In genomic region chr1:101037316-101037715, GRCh38 we compare ENCODE assay signal across 28 cellular contexts.
"Had no signal": no experiment of that assay in that cellular context is flagged by ENCODE, and none has a peak within 500 bp of the region (broad histone marks: within the 10 kb centered on the region; RNA-seq: fewer than 3 reads in every experiment).

No MANE protein-coding gene starts in this region.

- H3K4me1 ChIP-seq: body of pancreas, breast epithelium had no signal

- DNase-seq: activated B cell treated with CpG ODN at 0.5 μM for 24 hours; activated CD4-positive, alpha-beta memory T cell treated with anti-CD3 and anti-CD28 coated beads for 36 hours; activated CD4-positive, alpha-beta T cell treated with anti-CD3 and anti-CD28 coated beads for 4 hours; activated CD4-positive, alpha-beta T cell treated with anti-CD3 and anti-CD28 coated beads, Interleukin-2, amount 10 ng/mL, durations not matched to agents 24 days and 14 days; activated CD4-positive, alpha-beta T cell treated with anti-CD3 and anti-CD28 coated beads, Interleukin-2, amount 50 U/mL, for 1 hour; activated CD4-positive, alpha-beta T cell treated with anti-CD3 and anti-CD28 coated beads, Interleukin-2, amount 50 U/mL, for 4 hours; activated CD4-positive, CD25-positive, alpha-beta regulatory T cell treated with anti-CD3 and anti-CD28 coated beads, Interleukin-2, amount 50 U/mL, for 72 hours; activated CD8-positive, alpha-beta memory T cell treated with anti-CD3 and anti-CD28 coated beads, Interleukin-2, amount 50 U/mL, for 4 hours; activated CD8-positive, alpha-beta T cell treated with anti-CD3 and anti-CD28 coated beads for 36 hours; activated effector memory CD4-positive, alpha-beta T cell treated with anti-CD3 and anti-CD28 coated beads, Interleukin-2, amount 50 U/mL, for 16 hours; activated gamma-delta T cell treated with Interleukin-2 at 50 U/mL for 16 hours; activated naive CD4-positive, alpha-beta T cell; activated naive CD4-positive, alpha-beta T cell treated with anti-CD3 and anti-CD28 coated beads for 36 hours; activated naive CD8-positive, alpha-beta T cell treated with anti-CD3 and anti-CD28 coated beads, Interleukin-2, amount 10 ng/mL, durations not matched to agents 7 days and 5 days; activated naive CD8-positive, alpha-beta T cell treated with anti-CD3 and anti-CD28 coated beads, Interleukin-2, amount 50 U/mL, for 24 hours; activated T-cell treated with anti-CD3 and anti-CD28 coated beads for 4 hours; activated T-cell treated with anti-CD3 and anti-CD28 coated beads, Interleukin-2, amount 50 U/mL, for 1 hour; activated T-cell treated with anti-CD3 and anti-CD28 coated beads, Interleukin-2, amount 50 U/mL, for 4 hours; activated T-cell treated with anti-CD3 and anti-CD28 coated beads, Interleukin-2, amount 50 U/mL, for 72 hours; amniotic stem cell; aorta; body of pancreas; brain microvascular endothelial cell; central memory CD4-positive, alpha-beta T cell; T-helper 2 cell; T-helper 9 cell had no signal

- H3K27me3 ChIP-seq: body of pancreas, brain microvascular endothelial cell, breast epithelium had no signal

- H3K36me3 ChIP-seq: brain microvascular endothelial cell, breast epithelium had no signal

- H3K9me3 ChIP-seq: body of pancreas had no signal

- H3K4me3 ChIP-seq: body of pancreas, breast epithelium had no signal

- H3K27ac ChIP-seq: body of pancreas, brain microvascular endothelial cell, breast epithelium, VCaP had no signal
